23 cellular contexts compared by ENCODE assay signal in the genomic region with DNA sequence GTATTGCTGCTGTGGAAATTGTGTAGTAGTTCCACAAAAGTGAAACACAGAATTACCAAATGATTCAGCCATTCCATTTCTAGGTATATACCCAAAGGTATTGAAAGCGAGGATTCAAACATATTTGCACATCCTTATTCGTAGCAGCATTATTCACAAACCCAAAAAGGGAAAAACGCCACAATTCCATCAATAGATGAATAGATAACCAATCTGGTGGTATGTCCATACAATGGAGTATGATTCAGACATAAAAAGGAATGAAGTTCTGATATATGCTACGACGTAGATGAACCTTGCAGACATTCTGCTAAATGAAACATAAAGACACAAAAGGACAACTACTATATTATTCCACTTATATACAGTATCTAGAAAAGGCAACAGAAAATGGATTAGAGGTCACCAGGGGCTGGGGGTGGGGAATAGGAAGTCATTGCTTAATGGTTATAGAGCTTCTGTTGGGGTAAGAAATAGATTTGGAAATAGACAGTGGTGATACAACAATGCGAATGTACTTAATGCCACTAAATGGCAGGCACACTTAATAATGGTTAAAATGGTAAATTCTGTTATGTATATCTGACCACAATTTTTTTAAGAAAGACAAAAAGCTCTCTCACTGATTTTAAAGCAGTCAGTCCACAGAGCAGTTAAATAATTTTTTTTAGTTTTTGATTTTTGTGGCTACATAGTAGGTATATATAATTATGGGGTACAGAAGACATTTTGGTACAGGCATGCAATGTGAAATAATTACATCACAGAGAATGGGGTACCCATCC. TPM values are rescaled to one million over a fixed set of nuclear protein-coding genes. Genes with fewer than 3 reads are reported as not detected.
DNase-seq lines count a peak whose midpoint lies in the region; ATAC-seq and TF ChIP-seq lines count a peak whose summit lies in the region.
"Had no signal": no experiment of that assay in that cellular context is flagged by ENCODE, and none has a peak within 500 bp of the region (broad histone marks: within the 10 kb centered on the region; RNA-seq: fewer than 3 reads in every experiment).

No MANE protein-coding gene starts in this region.

- H3K4me1 ChIP-seq in SK-N-SH (ENCODE audit: control insufficient read depth in 1 of 2, insufficient read depth in 2 of 2, low read depth in 1 of 2, low read length in 1 of 2) = peaks cover 0 to 10% of the 10 kb centered on the region in 2 experiments; a peak in 2 of 4 replicates

- no peaks in the 10 kb centered on the region for H3K9me2 ChIP-seq in SK-N-SH

- H3K36me3 Mint-ChIP-seq in endothelial cell (ENCODE audit: low read depth, unreplicated experiment) = no peaks in the 10 kb centered on the region
- H3K36me3 Mint-ChIP-seq: CD14-positive monocyte; CD4-positive, alpha-beta memory T cell; CD4-positive, CD25-positive, alpha-beta regulatory T cell; CD8-positive, alpha-beta memory T cell had no signal

- no peaks in the 10 kb centered on the region for H3K79me2 ChIP-seq in SK-N-SH (ENCODE audit: insufficient read depth)

- H3K27ac ChIP-seq in SK-N-SH (ENCODE audit: low read depth in 2 of 2, low read length in 1 of 2) = no peak overlapping the region
- H3K27ac ChIP-seq: 22Rv1 had no signal

- H3K4me3 Mint-ChIP-seq in endothelial cell (ENCODE audit: unreplicated experiment) = no peak overlapping the region
- H3K4me3 Mint-ChIP-seq: B cell; CD14-positive monocyte; CD4-positive, alpha-beta memory T cell; CD4-positive, CD25-positive, alpha-beta regulatory T cell; CD8-positive, alpha-beta memory T cell had no signal

- CTCF ChIA-PET in SK-N-SH (lab: Yijun Ruan, JAX) = no interaction called here

- no peak for TF ChIP-seq RAD21 in SK-N-SH (IDR thresholded peaks at IDR 0.05; ENCODE audit: low read length)

- H3K4me2 ChIP-seq in SK-N-SH = no peak overlapping the region
- H3K4me2 ChIP-seq: A549 had no signal

- no peak for TF ChIP-seq CTCF in SK-N-SH (IDR thresholded peaks at IDR 0.05)
- peak; percentile 24 for TF ChIP-seq CTCF in endothelial cell (IDR thresholded peaks at IDR 0.05; ENCODE audit: unreplicated experiment)

- peaks cover 7% of the 10 kb centered on the region for H3K4me1 Mint-ChIP-seq in endothelial cell (ENCODE audit: unreplicated experiment)
- H3K4me1 Mint-ChIP-seq: B cell; CD4-positive, alpha-beta memory T cell; CD4-positive, CD25-positive, alpha-beta regulatory T cell; CD8-positive, alpha-beta memory T cell had no signal

- H3K27ac Mint-ChIP-seq in endothelial cell (ENCODE audit: unreplicated experiment) = no peak overlapping the region
- H3K27ac Mint-ChIP-seq: B cell; CD14-positive monocyte; CD4-positive, alpha-beta memory T cell; CD4-positive, CD25-positive, alpha-beta regulatory T cell; CD8-positive, alpha-beta memory T cell had no signal

- DNase-seq in SK-N-SH (no peak), endothelial cell (ENCODE audit: low spot score) (no peak), T1000 (lab: John Stamatoyannopoulos, UW) (no peak)
- DNase-seq: AML-193; C1 segment of cervical spinal cord; CD4-positive, alpha-beta memory T cell; CD4-positive, CD25-positive, alpha-beta regulatory T cell; CD8-positive, alpha-beta memory T cell; COR-L47; DMS 273 treated with DMSO at 0.1 percent for 48 hours; DMS153; DMS53; DMS79; DND-41; EL; GDM1 had no signal

- H3K4me3 ChIP-seq in SK-N-SH (ENCODE audit: low read depth in 2 of 2, low read length in 1 of 2) = no peak overlapping the region
- H3K4me3 ChIP-seq: A549, GM12878 had no signal

- POLR2A ChIA-PET in SK-N-SH (lab: Yijun Ruan, JAX) = no interaction called here

- no peak for TF ChIP-seq EP300 in SK-N-SH (IDR thresholded peaks at IDR 0.05; ENCODE audit: borderline replicate concordance in 1 of 2, low read depth in 1 of 2, low read length in 1 of 2)

- H3K27me3 Mint-ChIP-seq in endothelial cell (ENCODE audit: unreplicated experiment) = no peaks in the 10 kb centered on the region

- H3K27me3 ChIP-seq in SK-N-SH (ENCODE audit: insufficient read depth) = no peaks in the 10 kb centered on the region

- no peaks in the 10 kb centered on the region for H3K9me3 Mint-ChIP-seq in endothelial cell (ENCODE audit: unreplicated experiment)
- H3K9me3 Mint-ChIP-seq: CD8-positive, alpha-beta memory T cell had no signal

- H2AFZ ChIP-seq in SK-N-SH (ENCODE audit: low read depth) = no peak overlapping the region

- ATAC-seq in SK-N-SH treated with all-trans-retinoic acid at 6 μM for 48 hours (no peak), HG03571 (IDR thresholded peaks at IDR 0.05; ENCODE audit: unreplicated experiment) (no peak)
- ATAC-seq: GM12878 had no signal

- no peaks in the 10 kb centered on the region for H4K20me1 ChIP-seq in SK-N-SH (ENCODE audit: insufficient read depth)

- H3K36me3 ChIP-seq in SK-N-SH (replicated peaks in 1 of 2; ENCODE audit: control insufficient read depth in 1 of 2, insufficient read depth in 2 of 2, low read length in 1 of 2) = peaks cover 0 to 5% of the 10 kb centered on the region in 2 experiments

- H3F3A ChIP-seq in SK-N-SH (replicated peaks; ENCODE audit: insufficient read depth) = no peaks in the 10 kb centered on the region

- H3K9ac ChIP-seq in SK-N-SH = no peak overlapping the region

- 86% methylated on average over 6 of the region's 6 CpGs for WGBS in SK-N-SH (ENCODE audit: low lambda C conversion rate)

- no peaks in the 10 kb centered on the region for H3K9me3 ChIP-seq in SK-N-SH
- H3K9me3 ChIP-seq: A549 had no signal

TF ChIP-seq in SK-N-SH treated with all-trans-retinoic acid at 6 μM for 48 hours, 23 proteins besides CTCF, POLR2A, EP300 and RAD21:
- TF ChIP-seq ARNTL (CRISPR knock-in tag; IDR thresholded peaks at IDR 0.05; ENCODE audit: borderline replicate concordance, low read depth) (no peak), GLIS3 (CRISPR knock-in tag; IDR thresholded peaks at IDR 0.05) (no peak), ESRRG (CRISPR knock-in tag; IDR thresholded peaks at IDR 0.05) (no peak), ZNF8 (CRISPR knock-in tag; IDR thresholded peaks at IDR 0.05) (peak; percentile 97), ZFP3 (CRISPR knock-in tag; IDR thresholded peaks at IDR 0.05) (no peak), ZNF565 (CRISPR knock-in tag; conservative IDR thresholded peaks at IDR 0.05; ENCODE audit: low read depth) (no peak), CSDC2 (CRISPR knock-in tag; IDR thresholded peaks at IDR 0.05) (no peak), BACH2 (CRISPR knock-in tag; IDR thresholded peaks at IDR 0.05; ENCODE audit: borderline replicate concordance) (no peak)
- TF ChIP-seq, protein P1, sequence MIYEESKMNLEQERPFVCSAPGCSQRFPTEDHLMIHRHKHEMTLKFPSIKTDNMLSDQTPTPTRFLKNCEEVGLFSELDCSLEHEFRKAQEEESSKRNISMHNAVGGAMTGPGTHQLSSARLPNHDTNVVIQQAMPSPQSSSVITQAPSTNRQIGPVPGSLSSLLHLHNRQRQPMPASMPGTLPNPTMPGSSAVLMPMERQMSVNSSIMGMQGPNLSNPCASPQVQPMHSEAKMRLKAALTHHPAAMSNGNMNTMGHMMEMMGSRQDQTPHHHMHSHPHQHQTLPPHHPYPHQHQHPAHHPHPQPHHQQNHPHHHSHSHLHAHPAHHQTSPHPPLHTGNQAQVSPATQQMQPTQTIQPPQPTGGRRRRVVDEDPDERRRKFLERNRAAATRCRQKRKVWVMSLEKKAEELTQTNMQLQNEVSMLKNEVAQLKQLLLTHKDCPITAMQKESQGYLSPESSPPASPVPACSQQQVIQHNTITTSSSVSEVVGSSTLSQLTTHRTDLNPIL (CRISPR knock-in tag; IDR thresholded peaks at IDR 0.05; ENCODE audit: low read depth) = no peak

TF ChIP-seq in SK-N-SH, 30 proteins besides CTCF, POLR2A, EP300 and RAD21 (continues in another document):
- TF ChIP-seq FOXJ3 (CRISPR knock-in tag; IDR thresholded peaks at IDR 0.05) (no peak), NRF1 (IDR thresholded peaks at IDR 0.05; ENCODE audit: low read depth, low read length) (no peak), GABPA (IDR thresholded peaks at IDR 0.05; ENCODE audit: low read depth) (no peak), FOSL2 (IDR thresholded peaks at IDR 0.05; ENCODE audit: borderline replicate concordance, low read depth) (no peak), ELF1 (IDR thresholded peaks at IDR 0.05) (no peak), CHD2 (IDR thresholded peaks at IDR 0.05; ENCODE audit: low read length, partially characterized antibody) (no peak), NFIC (IDR thresholded peaks at IDR 0.05; ENCODE audit: borderline replicate concordance) (no peak), RFX5 (IDR thresholded peaks at IDR 0.05; ENCODE audit: low read length) (no peak)
- TF ChIP-seq, protein P2, sequence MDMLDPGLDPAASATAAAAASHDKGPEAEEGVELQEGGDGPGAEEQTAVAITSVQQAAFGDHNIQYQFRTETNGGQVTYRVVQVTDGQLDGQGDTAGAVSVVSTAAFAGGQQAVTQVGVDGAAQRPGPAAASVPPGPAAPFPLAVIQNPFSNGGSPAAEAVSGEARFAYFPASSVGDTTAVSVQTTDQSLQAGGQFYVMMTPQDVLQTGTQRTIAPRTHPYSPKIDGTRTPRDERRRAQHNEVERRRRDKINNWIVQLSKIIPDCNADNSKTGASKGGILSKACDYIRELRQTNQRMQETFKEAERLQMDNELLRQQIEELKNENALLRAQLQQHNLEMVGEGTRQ (IDR thresholded peaks at IDR 0.05; ENCODE audit: borderline replicate concordance, low read depth, low read length) = no peak
- TF ChIP-seq, protein P3, sequence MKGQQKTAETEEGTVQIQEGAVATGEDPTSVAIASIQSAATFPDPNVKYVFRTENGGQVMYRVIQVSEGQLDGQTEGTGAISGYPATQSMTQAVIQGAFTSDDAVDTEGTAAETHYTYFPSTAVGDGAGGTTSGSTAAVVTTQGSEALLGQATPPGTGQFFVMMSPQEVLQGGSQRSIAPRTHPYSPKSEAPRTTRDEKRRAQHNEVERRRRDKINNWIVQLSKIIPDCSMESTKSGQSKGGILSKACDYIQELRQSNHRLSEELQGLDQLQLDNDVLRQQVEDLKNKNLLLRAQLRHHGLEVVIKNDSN (IDR thresholded peaks at IDR 0.05; ENCODE audit: borderline replicate concordance, low read depth) = no peak
- TF ChIP-seq, protein P4, sequence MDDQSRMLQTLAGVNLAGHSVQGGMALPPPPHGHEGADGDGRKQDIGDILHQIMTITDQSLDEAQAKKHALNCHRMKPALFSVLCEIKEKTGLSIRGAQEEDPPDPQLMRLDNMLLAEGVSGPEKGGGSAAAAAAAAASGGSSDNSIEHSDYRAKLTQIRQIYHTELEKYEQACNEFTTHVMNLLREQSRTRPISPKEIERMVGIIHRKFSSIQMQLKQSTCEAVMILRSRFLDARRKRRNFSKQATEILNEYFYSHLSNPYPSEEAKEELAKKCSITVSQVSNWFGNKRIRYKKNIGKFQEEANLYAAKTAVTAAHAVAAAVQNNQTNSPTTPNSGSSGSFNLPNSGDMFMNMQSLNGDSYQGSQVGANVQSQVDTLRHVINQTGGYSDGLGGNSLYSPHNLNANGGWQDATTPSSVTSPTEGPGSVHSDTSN (IDR thresholded peaks at IDR 0.05) = no peak

RNA-seq across cellular contexts. Expression of a gene that starts 51.8 kb away (rescaled TPM):
- polyA plus RNA-seq in SK-N-SH (2012; rRNA removed) = 75.7 and 90.3 TPM in 2 replicates
- 107 and 114 TPM in 2 replicates for polyA plus RNA-seq in SK-N-SH (2012; cell fraction: cytosol; rRNA removed)
- 55.0 and 70.8 TPM in 2 replicates for polyA plus RNA-seq in SK-N-SH (2012; cell fraction: nucleus; rRNA removed)
- 87.0 TPM for total RNA-seq in endothelial cell (ENCODE audit: unreplicated experiment)
